8 cellular contexts compared by ENCODE assay signal in the genomic region with DNA sequence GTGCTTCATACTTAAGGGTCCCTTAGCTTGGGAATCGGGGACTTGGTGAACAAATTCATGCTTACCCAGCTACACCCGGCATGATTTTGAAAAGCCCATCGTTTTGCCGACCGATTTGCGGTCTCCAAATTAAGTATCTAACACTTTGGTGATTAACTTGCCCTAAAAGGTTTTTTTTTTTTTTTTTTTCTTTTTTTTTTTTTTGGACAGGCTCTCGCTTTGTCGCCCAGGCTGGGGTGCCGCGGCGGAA. TPM values are rescaled to one million over a fixed set of nuclear protein-coding genes. Genes with fewer than 3 reads are reported as not detected.
DNase-seq lines count a peak whose midpoint lies in the region; ATAC-seq and TF ChIP-seq lines count a peak whose summit lies in the region.

No MANE protein-coding gene starts in this region.

- H3K9ac ChIP-seq in skeletal muscle satellite cell (ENCODE audit: low read depth, low read length): peak overlapping the region; percentile 91

- 0% methylated on average over 1 to 6 of the region's 11 CpGs for WGBS in gastroesophageal sphincter (ENCODE audit: low coverage in 1 of 2), 2 donors

- no peak for TF ChIP-seq CTCF in WERI-Rb-1 (IDR thresholded peaks at IDR 0.05; ENCODE audit: low read depth, low read length)
- no peak for TF ChIP-seq CTCF in gastroesophageal sphincter (IDR thresholded peaks at IDR 0.05)

- H3K4me3 ChIP-seq in H7 (ENCODE audit: insufficient read depth, low read depth, low read length) (peak overlapping the region; percentile 67), WERI-Rb-1 (ENCODE audit: low read depth, low read length) (peak overlapping the region; percentile 54), gastroesophageal sphincter (peak overlapping the region; percentile 48 to 96), skeletal muscle satellite cell (ENCODE audit: low read length) (peak overlapping the region; percentile 86)

- ATAC-seq in gastroesophageal sphincter (no peak), HG02610 (IDR thresholded peaks at IDR 0.05; ENCODE audit: unreplicated experiment) (no peak), GM19328 (IDR thresholded peaks at IDR 0.05; ENCODE audit: unreplicated experiment) (no peak)

- TF ChIP-seq EP300 in gastroesophageal sphincter (IDR thresholded peaks at IDR 0.05): no peak

- peak overlapping the region; percentile 96 for H3K27ac ChIP-seq in WERI-Rb-1
- H3K27ac ChIP-seq in gastroesophageal sphincter: peak overlapping the region; percentile 82 to 100 (median 100)

- H3K36me3 ChIP-seq in H7 (replicated peaks; ENCODE audit: control insufficient read depth, insufficient read depth, low read length): peaks cover 28% of the 10 kb centered on the region
- H3K36me3 ChIP-seq in WERI-Rb-1: peaks cover 37% of the 10 kb centered on the region
- peaks cover 4 to 33% of the 10 kb centered on the region in 2 donors for H3K36me3 ChIP-seq in gastroesophageal sphincter
- H3K36me3 ChIP-seq in skeletal muscle satellite cell (ENCODE audit: insufficient read depth, low read length): peaks cover 35% of the 10 kb centered on the region

- TF ChIP-seq POLR2A in gastroesophageal sphincter (IDR thresholded peaks at IDR 0.05): no peak

- DNase-seq in H7 (no peak), WERI-Rb-1 (no peak), KG1 (lab: John Stamatoyannopoulos, UW) (no peak), GM19238 (ENCODE audit: insufficient read length, low spot score) (no peak)

- peak overlapping the region; percentile 93 for H3K4me2 ChIP-seq in skeletal muscle satellite cell (ENCODE audit: low read length)

- H3K27me3 ChIP-seq in H7 (ENCODE audit: control insufficient read depth, insufficient read depth, low read length) (no peaks in the 10 kb centered on the region), WERI-Rb-1 (ENCODE audit: insufficient read depth, low read depth, severe bottlenecking) (no peaks in the 10 kb centered on the region), gastroesophageal sphincter (no peaks in the 10 kb centered on the region), skeletal muscle satellite cell (ENCODE audit: control insufficient read depth, insufficient read depth, low read length) (no peaks in the 10 kb centered on the region)

- H3K4me1 ChIP-seq in gastroesophageal sphincter (peaks cover 0 to 51% (median 16%) of the 10 kb centered on the region in 3 donors), skeletal muscle satellite cell (ENCODE audit: control insufficient read depth, insufficient read depth, low read length) (peaks cover 37% of the 10 kb centered on the region)

- no peaks in the 10 kb centered on the region for H3K9me3 ChIP-seq in WERI-Rb-1 (ENCODE audit: severe bottlenecking)
- no peaks in the 10 kb centered on the region for H3K9me3 ChIP-seq in gastroesophageal sphincter
- H3K9me3 ChIP-seq in skeletal muscle satellite cell (replicated peaks; ENCODE audit: low read length): no peaks in the 10 kb centered on the region

RNA-seq across cellular contexts. Expression of a gene that starts 0.8 kb away (rescaled TPM):
- 183 and 254 TPM in 2 replicates for total RNA-seq in H7 (2014; rRNA removed; shearing (Covaris generic))
- total RNA-seq in gastroesophageal sphincter: 100 to 1,000 TPM; 421 to 585 (median 537) TPM
- total RNA-seq in skeletal muscle satellite cell (2012; rRNA removed): 439 and 496 TPM in 2 replicates

RNA-seq across cellular contexts. Expression of a gene that starts 52.0 kb away (rescaled TPM):
- 14.7 and 16.5 TPM in 2 replicates for total RNA-seq in H7 (2014; rRNA removed; shearing (Covaris generic))
- 10 to 100 TPM; 24.6 to 33.0 (median 28.9) TPM for total RNA-seq in gastroesophageal sphincter
- total RNA-seq in skeletal muscle satellite cell (2012; rRNA removed): 12.9 and 15.9 TPM in 2 replicates
